ENCODE assay signal across 8 cellular contexts in the genomic region with DNA sequence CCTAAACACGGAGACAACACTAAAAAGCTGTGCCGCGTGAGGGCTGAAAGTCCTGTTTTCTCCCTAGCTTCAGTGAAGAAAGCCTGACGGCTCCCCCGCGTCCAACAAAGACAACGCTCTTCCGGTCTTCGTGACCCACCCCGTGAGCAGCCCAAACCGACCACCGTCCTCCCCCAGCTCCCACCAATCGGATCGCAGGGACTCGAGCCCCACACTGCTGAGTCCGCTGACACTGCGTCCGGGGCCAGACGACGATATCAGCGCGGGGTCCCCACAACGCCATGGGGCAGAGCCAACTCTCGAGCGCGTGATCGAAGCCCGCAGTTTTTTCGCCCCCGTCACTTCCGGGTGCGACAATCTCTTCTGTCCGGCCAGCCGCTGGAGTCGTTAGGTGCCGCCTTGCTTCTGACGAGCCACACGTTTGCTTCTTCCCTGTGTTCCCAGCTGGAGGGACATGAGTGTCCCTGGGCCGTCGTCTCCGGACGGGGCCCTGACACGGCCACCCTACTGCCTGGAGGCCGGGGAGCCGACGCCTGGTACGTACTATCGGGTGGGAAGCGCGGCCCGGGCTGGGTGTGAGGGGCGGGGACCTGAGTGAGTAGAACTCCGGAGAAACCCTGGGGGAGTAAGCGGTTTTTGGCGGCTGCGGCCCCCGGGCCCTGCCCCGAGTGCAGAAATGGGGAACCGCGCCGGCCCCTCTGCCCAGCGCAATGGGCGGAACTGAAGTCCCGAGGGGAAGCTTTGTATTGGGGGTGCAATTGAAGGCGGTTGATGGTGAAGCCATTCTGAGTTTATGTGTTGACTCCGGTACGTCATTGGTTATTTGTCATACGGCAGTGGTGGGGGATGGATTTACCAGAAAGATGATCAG.
DNase-seq lines count a peak whose midpoint lies in the region; ATAC-seq and TF ChIP-seq lines count a peak whose summit lies in the region.

A gene with protein sequence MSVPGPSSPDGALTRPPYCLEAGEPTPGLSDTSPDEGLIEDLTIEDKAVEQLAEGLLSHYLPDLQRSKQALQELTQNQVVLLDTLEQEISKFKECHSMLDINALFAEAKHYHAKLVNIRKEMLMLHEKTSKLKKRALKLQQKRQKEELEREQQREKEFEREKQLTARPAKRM (plus strand): TSS at position 390 of the 871 bp plus-strand sequence. CDS start 65 bp downstream, at position 455.

- peak; percentile 59 for ATAC-seq in GM18870 (IDR thresholded peaks at IDR 0.05; ENCODE audit: unreplicated experiment)
- ATAC-seq in HG03135 (IDR thresholded peaks at IDR 0.05; ENCODE audit: unreplicated experiment): peak; percentile 83

- POLR2A ChIA-PET in AG04449 (lab: Yijun Ruan, JAX): interaction anchor here (0.6 to 2.5 kb wide), 6 partner anchors 15 to 1041 kb away, joined by 3 to 13 read pairs (median 4); a partner anchor contains a TSS

- TF ChIP-seq CTCF in AG04449 (IDR thresholded peaks at IDR 0.05; ENCODE audit: insufficient read depth, low read length, missing control alignments): no peak

- CTCF ChIA-PET in AG04449 (lab: Yijun Ruan, JAX): interaction anchor here (0.8 to 5.9 kb wide), 17 partner anchors 10 to 387 kb away, joined by 3 to 52 read pairs (median 4); no protein-coding TSS in a partner anchor

- DNase-seq in AG04449 (ENCODE audit: low read depth, low spot score): peak; percentile 52
- DNase-seq in NCI-H2227 treated with DMSO at 0.1 percent for 48 hours (lab: John Stamatoyannopoulos, UW): peak; percentile 81
- DNase-seq in activated CD4-positive, CD25-positive, alpha-beta regulatory T cell (lab: John Stamatoyannopoulos, UW): peak; percentile 73 to 78 (median 78)
- peak; percentile 86 for DNase-seq in central memory CD4-positive, alpha-beta T cell
- DNase-seq in iris pigment epithelial cell (ENCODE audit: low read depth): peak; percentile 94
- peak; percentile 77 to 80 for DNase-seq in stimulated activated CD4-positive, alpha-beta T cell treated with anti-CD3 and anti-CD28 coated beads, Interleukin-12 subunit alpha, Interleukin-12 subunit beta, amount 100 ng/mL, for 24 hours (ENCODE audit: low read depth in 2 of 2)

- H3K4me3 ChIP-seq in AG04449 (ENCODE audit: low read depth, low read length): peak within 1 kb of the TSS; percentile 91

Comparison
In these comparisons a context has a peak if more than half of its experiments do, and no peak if none do; other contexts are left out.
1. Peak in every context shown above with its lines: DNase-seq, ATAC-seq and H3K4me3 ChIP-seq.